8 cellular contexts compared by ENCODE assay signal in genomic region chr7:128791968-128792319, GRCh38. TPM values are rescaled to one million over a fixed set of nuclear protein-coding genes. Genes with fewer than 3 reads are reported as not detected.
DNase-seq lines count a peak whose midpoint lies in the region; ATAC-seq, FAIRE-seq and TF ChIP-seq lines count a peak whose summit lies in the region.

TSS of gene CCDC136 (plus strand) at chr7:128791968. CDS start at chr7:128792412, 444 bp downstream.

- no TSS peak for BruUV-seq in Caco-2 (replicated peaks; lab: Mats Ljungman, UMichigan)

- intact Hi-C loops in Caco-2 (cut with micrococcal nuclease; ENCODE audit: unreplicated experiment): loop anchor here (5.0 kb wide), 2 partner anchors 40 to 90 kb away; partner anchors contain the start of gene FLNC

- no peak for DNase-seq in Caco-2
- DNase-seq in NCI-H69 (lab: John Stamatoyannopoulos, UW): peak; percentile 47
- DNase-seq in effector memory CD8-positive, alpha-beta T cell: no peak
- no peak for DNase-seq in GM12892 (ENCODE audit: insufficient read length)
- no peak for DNase-seq in A172 (ENCODE audit: low spot score)

- H3K9me3 ChIP-seq in Caco-2: no peaks in the 10 kb centered on the region

- no peaks in the 10 kb centered on the region for H3K36me3 ChIP-seq in Caco-2 (ENCODE audit: control insufficient read depth, insufficient read depth, low read length)

- H3K9me3 Mint-ChIP-seq in Caco-2 (ENCODE audit: unreplicated experiment) (no peaks in the 10 kb centered on the region), nephron (no peaks in the 10 kb centered on the region)
- H3K9me3 Mint-ChIP-seq in effector memory CD8-positive, alpha-beta T cell: no peaks in the 10 kb centered on the region

- TF ChIP-seq POLR2A in GM12892 (IDR thresholded peaks at IDR 0.05; ENCODE audit: low read depth, low read length): no peak

- CTCF ChIA-PET in Caco-2 (lab: Charles Lee): no interaction called here

- H3K4me3 Mint-ChIP-seq in Caco-2 (ENCODE audit: unreplicated experiment) (peak within 1 kb of the TSS; percentile 85), nephron (peak within 1 kb of the TSS; percentile 85 to 92 (median 88))
- H3K4me3 Mint-ChIP-seq in effector memory CD8-positive, alpha-beta T cell: peak within 1 kb of the TSS; percentile 87 to 89

- H3K36me3 Mint-ChIP-seq in Caco-2 (ENCODE audit: insufficient read depth, unreplicated experiment): no peaks in the 10 kb centered on the region
- peaks cover 6% of the 10 kb centered on the region for H3K36me3 Mint-ChIP-seq in effector memory CD8-positive, alpha-beta T cell (ENCODE audit: insufficient read depth)
- peaks cover 24% of the 10 kb centered on the region for H3K36me3 Mint-ChIP-seq in nephron (ENCODE audit: low read depth)

- H3K27ac Mint-ChIP-seq in Caco-2 (ENCODE audit: unreplicated experiment) (no peak within 1 kb of the TSS), nephron (no peak within 1 kb of the TSS)
- H3K27ac Mint-ChIP-seq in effector memory CD8-positive, alpha-beta T cell: peak within 1 kb of the TSS; percentile 49 to 92

- H3K27me3 ChIP-seq in Caco-2 (replicated peaks; ENCODE audit: control insufficient read depth, insufficient read depth, low read length): peaks cover 1% of the 10 kb centered on the region

- H3K27me3 Mint-ChIP-seq in Caco-2 (ENCODE audit: insufficient read depth, unreplicated experiment): peaks cover 7% of the 10 kb centered on the region
- H3K27me3 Mint-ChIP-seq in effector memory CD8-positive, alpha-beta T cell: no peaks in the 10 kb centered on the region
- peaks cover 21% of the 10 kb centered on the region for H3K27me3 Mint-ChIP-seq in nephron (ENCODE audit: low read depth)

- POLR2A ChIA-PET in Caco-2 (lab: Charles Lee): no interaction called here

- no peaks in the 10 kb centered on the region for H3K4me1 ChIP-seq in Caco-2

- H3K4me1 Mint-ChIP-seq in Caco-2 (ENCODE audit: low read depth, unreplicated experiment) (no peaks in the 10 kb centered on the region), nephron (peaks cover 32% of the 10 kb centered on the region)
- peaks cover 7 to 8% of the 10 kb centered on the region in 2 donors for H3K4me1 Mint-ChIP-seq in effector memory CD8-positive, alpha-beta T cell (ENCODE audit: low read depth in 2 of 2)

- TF ChIP-seq CTCF in Caco-2 (IDR thresholded peaks at IDR 0.05; ENCODE audit: insufficient read depth in 1 of 2, low read depth in 1 of 2, low read length in 1 of 2, severe bottlenecking in 1 of 2, unreplicated experiment in 1 of 2) (no peak), nephron (IDR thresholded peaks at IDR 0.05; ENCODE audit: unreplicated experiment in 3 of 3) (no peak)

- FAIRE-seq in GM12892 (lab: Jason Lieb, UNC): no peak

- no peak for ATAC-seq in effector memory CD8-positive, alpha-beta T cell (replicated peaks)
- ATAC-seq in HG02571 (IDR thresholded peaks at IDR 0.05; ENCODE audit: unreplicated experiment) (no peak), GM18873 (IDR thresholded peaks at IDR 0.05; ENCODE audit: low FRiP score, unreplicated experiment) (no peak)

- peak within 1 kb of the TSS; percentile 82 for H3K4me3 ChIP-seq in Caco-2 (ENCODE audit: low read depth, low read length)

RNA-seq across cellular contexts. Expression of gene CCDC136, which starts in this region (rescaled TPM):
- total RNA-seq in Caco-2 (2022): 7.3 and 10.2 TPM in 2 replicates
- polyA plus RNA-seq in GM12892 (2012; ENCODE audit: missing spikeins): 2.3 TPM
- 5.3 and 7.0 TPM in 2 replicates for total RNA-seq in A172 (2014; rRNA removed; shearing (Covaris generic))

Comparison
In these comparisons a context has a peak if more than half of its experiments do, and no peak if none do; other contexts are left out.
1. H3K27ac Mint-ChIP-seq: peak in effector memory CD8-positive, alpha-beta T cell (2 of 2); none in Caco-2 (single experiment) and nephron (0 of 3).
2. Peak in every context shown above with its lines, with median percentiles within 50 percentile points of each other: H3K4me3 Mint-ChIP-seq.